ENCODE assay signal across 1 cellular context in genomic region chr12:54358945-54359761, GRCh38.
A peak's percentile ranks its signal among the peaks of the same experiment; 100 is the strongest.
TF ChIP-seq lines count a peak whose summit lies in the region.

No MANE protein-coding gene starts in this region.

TF ChIP-seq in SK-N-SH, 30 proteins besides CTCF, POLR2A, EP300 and RAD21 (continued from another document):
- TF ChIP-seq REST (IDR thresholded peaks at IDR 0.05; ENCODE audit: low read depth, low read length) (no peak), USF1 (IDR thresholded peaks at IDR 0.05; ENCODE audit: borderline replicate concordance, low read depth) (no peak), FOXJ3 (CRISPR knock-in tag; IDR thresholded peaks at IDR 0.05) (no peak), PBX3 (IDR thresholded peaks at IDR 0.05) (peak; percentile 99), FOXM1 (IDR thresholded peaks at IDR 0.05; ENCODE audit: low read depth) (no peak; the same call in 1 of the 2 replicates), CHD2 (IDR thresholded peaks at IDR 0.05; ENCODE audit: low read length, partially characterized antibody) (peak; percentile 93), SMC3 (IDR thresholded peaks at IDR 0.05; ENCODE audit: low read depth, low read length) (no peak), TEAD4 (IDR thresholded peaks at IDR 0.05; ENCODE audit: borderline replicate concordance, insufficient read depth) (no peak; the same call in 1 of the 2 replicates), MAX (IDR thresholded peaks at IDR 0.05; ENCODE audit: low read depth) (peak; percentile 96), NFIC (IDR thresholded peaks at IDR 0.05; ENCODE audit: borderline replicate concordance) (peak; percentile 40; the same call in 1 of the 2 replicates), NRF1 (IDR thresholded peaks at IDR 0.05; ENCODE audit: low read depth, low read length) (no peak), RFX5 (IDR thresholded peaks at IDR 0.05; ENCODE audit: low read length) (peak; percentile 94), USF2 (IDR thresholded peaks at IDR 0.05; ENCODE audit: borderline replicate concordance, low read depth, low read length) (no peak), MEF2A (IDR thresholded peaks at IDR 0.05; ENCODE audit: borderline replicate concordance, low read depth) (no peak; the same call in 1 of the 2 replicates), EZH2phosphoT487 (IDR thresholded peaks at IDR 0.05; ENCODE audit: borderline replicate concordance, low read depth) (no peak), TCF12 (IDR thresholded peaks at IDR 0.05) (peak; percentile 82), POLR2AphosphoS5 (IDR thresholded peaks at IDR 0.05; ENCODE audit: low read depth, low read length) (peak; percentile 62), FOSL2 (IDR thresholded peaks at IDR 0.05; ENCODE audit: borderline replicate concordance, low read depth) (peak; percentile 31; the same call in 1 of the 2 replicates), ZBTB33 (IDR thresholded peaks at IDR 0.05; ENCODE audit: borderline replicate concordance, low read depth) (peak; percentile 77), MXI1 (IDR thresholded peaks at IDR 0.05; ENCODE audit: low read depth, low read length) (peak; percentile 31; the same call in 1 of the 2 replicates), GATA2 (CRISPR knock-in tag; IDR thresholded peaks at IDR 0.05) (no peak), GABPA (IDR thresholded peaks at IDR 0.05; ENCODE audit: low read depth) (no peak), JUND (IDR thresholded peaks at IDR 0.05) (peak; percentile 80), SIN3A (IDR thresholded peaks at IDR 0.05; ENCODE audit: borderline replicate concordance, low read depth, low read length) (peak; percentile 99), RCOR1 (IDR thresholded peaks at IDR 0.05; ENCODE audit: low read length) (peak; percentile 80; the same call in 1 of the 2 replicates)
